Comparison of ENCODE assay signal across 10 cellular contexts in the genomic region with DNA sequence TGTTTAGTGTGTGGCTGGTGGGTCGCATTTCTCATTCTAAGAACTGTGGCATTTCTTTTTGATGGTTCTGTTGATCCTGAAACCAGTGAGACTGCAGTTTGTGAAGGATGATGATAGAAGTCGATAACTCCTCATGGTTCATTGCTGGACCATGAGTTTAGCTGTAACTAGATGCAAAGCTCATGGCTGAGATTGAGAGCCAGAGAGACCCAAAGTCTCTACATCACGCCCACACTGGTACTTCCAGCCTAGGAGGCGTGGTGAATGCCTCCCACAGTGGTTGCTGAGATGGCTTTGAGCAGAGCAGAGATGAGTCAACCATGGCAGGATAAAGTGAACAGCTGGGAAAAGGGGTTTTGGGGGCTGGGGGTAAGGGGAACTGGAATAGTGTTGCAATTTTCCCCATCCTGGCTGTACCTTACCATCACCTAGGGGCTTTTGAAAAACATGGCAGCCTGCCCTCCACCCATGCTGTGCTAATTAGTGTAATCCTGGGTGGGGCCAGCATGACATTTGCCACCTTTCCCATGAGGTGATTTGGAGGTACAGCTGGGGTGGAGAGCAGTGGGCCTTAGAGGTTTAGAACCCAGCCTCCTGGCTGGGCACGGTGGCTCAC. TPM values are rescaled to one million over a fixed set of nuclear protein-coding genes. Genes with fewer than 3 reads are reported as not detected.
A peak's percentile ranks its signal among the peaks of the same experiment; 100 is the strongest.
DNase-seq lines count a peak whose midpoint lies in the region; ATAC-seq and TF ChIP-seq lines count a peak whose summit lies in the region.
"Had no signal": no experiment of that assay in that cellular context is flagged by ENCODE, and none has a peak within 500 bp of the region (broad histone marks: within the 10 kb centered on the region; RNA-seq: fewer than 3 reads in every experiment).

No MANE protein-coding gene starts in this region.

- H4K20me1 ChIP-seq in osteoblast (ENCODE audit: insufficient read depth, low read length): peaks cover 40% of the 10 kb centered on the region

- no peak for TF ChIP-seq CTCF in osteoblast (IDR thresholded peaks at IDR 0.05; ENCODE audit: extremely low read depth, low read depth, low read length)

- no peak overlapping the region for H3K4me2 ChIP-seq in osteoblast (ENCODE audit: insufficient read depth, low read length)

- H3K27ac Mint-ChIP-seq in activated CD4-positive, alpha-beta T cell treated with anti-CD3 and anti-CD28 coated beads, Interleukin-2, amount 10 ng/mL, durations not matched to agents 24 days and 14 days: peak overlapping the region; percentile 89
- H3K27ac Mint-ChIP-seq: mesothelial cell of epicardium had no signal

- peak overlapping the region; percentile 69 for H3K4me3 Mint-ChIP-seq in activated CD4-positive, alpha-beta T cell treated with anti-CD3 and anti-CD28 coated beads, Interleukin-2, amount 10 ng/mL, durations not matched to agents 24 days and 14 days
- H3K4me3 Mint-ChIP-seq: mesothelial cell of epicardium had no signal

- peak; percentile 82 for DNase-seq in activated CD4-positive, alpha-beta T cell treated with anti-CD3 and anti-CD28 coated beads, Interleukin-2, amount 10 ng/mL, durations not matched to agents 24 days and 14 days
- peak; percentile 93 for DNase-seq in osteoblast (ENCODE audit: insufficient read length, low spot score, missing footprints)
- DNase-seq in substantia nigra (lab: John Stamatoyannopoulos, UW): no peak
- no peak for DNase-seq in NCI-H2171 (lab: John Stamatoyannopoulos, UW)
- DNase-seq in NCI-H446 treated with DMSO at 0.1 percent for 48 hours (lab: John Stamatoyannopoulos, UW): no peak
- DNase-seq: OCI-M1 had no signal

- H3K9me3 ChIP-seq in osteoblast (ENCODE audit: low read depth, low read length): no peaks in the 10 kb centered on the region

- peaks cover 83% of the 10 kb centered on the region for H3K4me1 Mint-ChIP-seq in activated CD4-positive, alpha-beta T cell treated with anti-CD3 and anti-CD28 coated beads, Interleukin-2, amount 10 ng/mL, durations not matched to agents 24 days and 14 days

- intact Hi-C loops in activated CD4-positive, alpha-beta T cell treated with anti-CD3 and anti-CD28 coated beads, Interleukin-2, amount 10 ng/mL, durations not matched to agents 24 days and 14 days (cut with micrococcal nuclease): loop anchor here (1.0 to 10.0 kb wide), 8 partner anchors 13 to 869 kb away; partner anchors contain the start of genes EIF5B, MGAT4A and TXNDC9

- ATAC-seq in GM18870 (IDR thresholded peaks at IDR 0.05; ENCODE audit: unreplicated experiment) (peak; percentile 36), HG02852 (IDR thresholded peaks at IDR 0.05; ENCODE audit: unreplicated experiment) (peak; percentile 53), GM18873 (IDR thresholded peaks at IDR 0.05; ENCODE audit: low FRiP score, unreplicated experiment) (no peak)

- no peaks in the 10 kb centered on the region for H3K9me3 Mint-ChIP-seq in activated CD4-positive, alpha-beta T cell treated with anti-CD3 and anti-CD28 coated beads, Interleukin-2, amount 10 ng/mL, durations not matched to agents 24 days and 14 days
- H3K9me3 Mint-ChIP-seq: mesothelial cell of epicardium had no signal

- peaks cover 17% of the 10 kb centered on the region for H3K36me3 Mint-ChIP-seq in activated CD4-positive, alpha-beta T cell treated with anti-CD3 and anti-CD28 coated beads, Interleukin-2, amount 10 ng/mL, durations not matched to agents 24 days and 14 days (ENCODE audit: low read depth)
- H3K36me3 Mint-ChIP-seq: mesothelial cell of epicardium had no signal

- H3K79me2 ChIP-seq in osteoblast (ENCODE audit: insufficient read depth, low read length): peaks cover 40% of the 10 kb centered on the region

- no peak overlapping the region for H3K27ac ChIP-seq in osteoblast (ENCODE audit: low read depth, low read length)
- no peak overlapping the region for H3K27ac ChIP-seq in substantia nigra (ENCODE audit: low read depth, low read length, poor library complexity, severe bottlenecking)

- peaks cover 17% of the 10 kb centered on the region for H3K4me1 ChIP-seq in osteoblast (ENCODE audit: insufficient read depth, low read length)

- H2AFZ ChIP-seq in osteoblast (ENCODE audit: low read length): no peak overlapping the region

- H3K27me3 Mint-ChIP-seq in activated CD4-positive, alpha-beta T cell treated with anti-CD3 and anti-CD28 coated beads, Interleukin-2, amount 10 ng/mL, durations not matched to agents 24 days and 14 days: no peaks in the 10 kb centered on the region

- no peaks in the 10 kb centered on the region for H3K36me3 ChIP-seq in osteoblast (ENCODE audit: insufficient read depth, low read length)

- no peaks in the 10 kb centered on the region for H3K27me3 ChIP-seq in osteoblast (ENCODE audit: insufficient read depth, low read length)

- H3K4me3 ChIP-seq in osteoblast (ENCODE audit: insufficient read depth, low read length): no peak overlapping the region

RNA-seq across cellular contexts. Expression of gene INPP4A, which starts 24.1 kb away (rescaled TPM):
- 40.2 and 45.0 TPM in 2 replicates for total RNA-seq in activated CD4-positive, alpha-beta T cell treated with anti-CD3 and anti-CD28 coated beads, Interleukin-2, amount 10 ng/mL, durations not matched to agents 24 days and 14 days
- 25.7 and 25.9 TPM in 2 replicates for total RNA-seq in osteoblast

Comparison
In these comparisons a context has a peak if more than half of its experiments do, and no peak if none do; other contexts are left out.
1. DNase-seq: peak in activated CD4-positive, alpha-beta T cell treated with anti-CD3 and anti-CD28 coated beads, Interleukin-2, amount 10 ng/mL, durations not matched to agents 24 days and 14 days (single experiment) and osteoblast (single experiment); none in substantia nigra (0 of 49), NCI-H2171 (single experiment) and NCI-H446 treated with DMSO at 0.1 percent for 48 hours (single experiment).